25 cellular contexts compared by ENCODE assay signal in the genomic region with DNA sequence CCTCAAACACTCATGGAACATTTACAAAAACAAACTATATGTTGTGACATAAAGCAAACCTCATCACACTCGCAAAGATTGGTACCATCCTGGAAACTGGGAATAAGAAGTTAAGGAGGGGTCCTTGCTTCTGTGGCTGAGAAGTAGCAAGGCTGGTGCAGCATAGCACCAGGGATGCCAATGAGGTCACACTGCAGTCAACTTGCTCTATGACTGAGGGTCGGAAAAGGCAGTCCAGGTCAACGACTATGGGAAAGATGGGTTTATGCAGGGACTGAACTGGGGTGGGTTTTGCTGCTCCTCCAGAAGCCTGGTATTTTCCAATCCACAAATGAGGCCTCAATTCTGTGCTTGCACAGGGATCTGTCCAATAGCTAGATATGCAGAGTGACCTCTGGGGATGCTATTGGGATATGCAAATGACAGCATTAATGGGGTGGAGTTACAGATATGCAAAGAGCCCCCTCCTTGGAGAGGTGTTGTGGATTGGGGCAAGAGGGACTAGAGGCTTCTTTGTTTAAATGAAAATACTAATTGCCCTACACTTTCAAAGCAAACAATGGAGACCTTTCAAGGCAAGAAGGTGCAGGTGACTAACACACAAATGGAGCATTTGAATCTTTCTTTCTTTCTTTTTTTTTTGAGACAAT.
"Had no signal": no experiment of that assay in that cellular context is flagged by ENCODE, and none has a peak within 500 bp of the region (broad histone marks: within the 10 kb centered on the region; RNA-seq: fewer than 3 reads in every experiment).

No MANE protein-coding gene starts in this region.

- H3K9me3 ChIP-seq: colonic mucosa, heart right ventricle, ovary, right atrium auricular region, sigmoid colon, stomach, thoracic aorta, transverse colon had no signal

- H3K9me3 Mint-ChIP-seq: natural killer cell had no signal

- H3K27ac ChIP-seq: colonic mucosa, foreskin keratinocyte, ovary, right atrium auricular region, sigmoid colon, stomach, thoracic aorta, transverse colon had no signal

- H3K4me1 ChIP-seq: colonic mucosa, foreskin keratinocyte, right atrium auricular region had no signal

- FAIRE-seq: endothelial cell of umbilical vein had no signal

- H3K27ac Mint-ChIP-seq: endodermal cell, mesothelial cell of epicardium, natural killer cell had no signal

- H3K27me3 ChIP-seq: colonic mucosa, foreskin keratinocyte, heart right ventricle, ovary, right atrium auricular region, sigmoid colon, stomach, transverse colon had no signal

- H3K4me3 Mint-ChIP-seq: endodermal cell, mesothelial cell of epicardium, natural killer cell, neural crest cell had no signal

- ATAC-seq: foreskin keratinocyte, heart right ventricle, left lobe of liver, natural killer cell had no signal

- H3K36me3 ChIP-seq: colonic mucosa, heart right ventricle, ovary, right atrium auricular region, sigmoid colon, stomach, thoracic aorta, transverse colon had no signal

- H3K4me3 ChIP-seq: colonic mucosa, heart right ventricle, ovary, right atrium auricular region, sigmoid colon, skin epidermis, stomach, thoracic aorta, transverse colon had no signal

- DNase-seq: colonic mucosa; effector CD4-positive, alpha-beta T cell; endodermal cell; erythroblast; foreskin keratinocyte; heart right ventricle; hypothalamus; islet precursor cell; mammary epithelial cell; natural killer cell; ovary; sigmoid colon; stimulated activated CD4-positive, alpha-beta T cell treated with anti-CD3 and anti-CD28 coated beads, Interleukin-2, amount 100 ng/mL, for 24 hours; stimulated activated CD4-positive, alpha-beta T cell treated with anti-CD3 and anti-CD28 coated beads, Interleukin-4, amount 100 ng/mL, for 4 hours; stimulated activated naive CD4-positive, alpha-beta T cell; stomach; substantia nigra; transverse colon had no signal
